Comparison of ENCODE assay signal across 32 cellular contexts in genomic region chr1:78165816-78166215, GRCh38.
"Had no signal": no experiment of that assay in that cellular context is flagged by ENCODE, and none has a peak within 500 bp of the region (broad histone marks: within the 10 kb centered on the region; RNA-seq: fewer than 3 reads in every experiment).

No MANE protein-coding gene starts in this region.

- H3K27me3 ChIP-seq: colonic mucosa, gastroesophageal sphincter, left lung, pancreas, sigmoid colon had no signal

- H3K36me3 ChIP-seq: colonic mucosa, gastroesophageal sphincter, left lung, lower lobe of right lung, pancreas, prostate gland, sigmoid colon, thoracic aorta, WERI-Rb-1 had no signal

- H3K4me1 Mint-ChIP-seq: activated CD4-positive, alpha-beta memory T cell treated with anti-CD3 and anti-CD28 coated beads, Interleukin-2, amount 10 ng/mL, durations not matched to agents 7 days and 5 days; activated naive CD4-positive, alpha-beta T cell treated with anti-CD3 and anti-CD28 coated beads, Interleukin-2, amount 50 U/mL, for 24 hours; immature natural killer cell; naive thymus-derived CD8-positive, alpha-beta T cell; neural crest cell; stimulated activated effector memory CD8-positive, alpha-beta T cell treated with anti-CD3 and anti-CD28 coated beads, Interleukin-12 subunit alpha, Interleukin-12 subunit beta, amount 100 ng/mL, for 72 hours; T-helper 17 cell had no signal

- H3K4me3 ChIP-seq: colonic mucosa, gastroesophageal sphincter, left lung, lower lobe of right lung, pancreas, prostate gland, sigmoid colon, thoracic aorta had no signal

- H3K27ac ChIP-seq: colonic mucosa, gastroesophageal sphincter, left lung, lower lobe of right lung, pancreas, prostate gland, sigmoid colon, thoracic aorta, WERI-Rb-1 had no signal

- DNase-seq: activated CD4-positive, alpha-beta memory T cell treated with anti-CD3 and anti-CD28 coated beads, Interleukin-2, amount 10 ng/mL, durations not matched to agents 7 days and 5 days; activated CD4-positive, alpha-beta T cell treated with anti-CD3 and anti-CD28 coated beads for 48 hours; activated T-cell treated with anti-CD3 and anti-CD28 coated beads, Interleukin-2, amount 50 U/mL, for 48 hours; colonic mucosa; effector CD8-positive, alpha-beta T cell; head of caudate nucleus; hypothalamus; immature natural killer cell; kidney glomerular epithelial cell; left lung; lower lobe of right lung; mesenchymal stem cell; naive thymus-derived CD8-positive, alpha-beta T cell; nucleus accumbens; pancreas; retina; sigmoid colon; small intestine; stimulated activated CD4-positive, alpha-beta T cell treated with anti-CD3 and anti-CD28 coated beads, Interleukin-4, amount 100 ng/mL, for 24 hours; T-helper 17 cell; T1000; trophoblast cell; WERI-Rb-1 had no signal

- H3K36me3 Mint-ChIP-seq: activated naive CD4-positive, alpha-beta T cell treated with anti-CD3 and anti-CD28 coated beads, Interleukin-2, amount 50 U/mL, for 24 hours; immature natural killer cell; naive thymus-derived CD8-positive, alpha-beta T cell; stimulated activated effector memory CD8-positive, alpha-beta T cell treated with anti-CD3 and anti-CD28 coated beads, Interleukin-12 subunit alpha, Interleukin-12 subunit beta, amount 100 ng/mL, for 72 hours had no signal

- H3K4me1 ChIP-seq: colonic mucosa, left lung, lower lobe of right lung, pancreas, prostate gland, sigmoid colon had no signal

- H3K4me3 Mint-ChIP-seq: activated CD4-positive, alpha-beta memory T cell treated with anti-CD3 and anti-CD28 coated beads, Interleukin-2, amount 10 ng/mL, durations not matched to agents 7 days and 5 days; activated naive CD4-positive, alpha-beta T cell treated with anti-CD3 and anti-CD28 coated beads, Interleukin-2, amount 50 U/mL, for 24 hours; immature natural killer cell; naive thymus-derived CD8-positive, alpha-beta T cell; neural crest cell; stimulated activated effector memory CD8-positive, alpha-beta T cell treated with anti-CD3 and anti-CD28 coated beads, Interleukin-12 subunit alpha, Interleukin-12 subunit beta, amount 100 ng/mL, for 72 hours; stimulated activated naive CD8-positive, alpha-beta T cell treated with anti-CD3 and anti-CD28 coated beads, Interleukin-15, Interleukin-2, amounts not matched to agents 100 ng/mL and 50 ng/mL, for 24 hours; T-helper 17 cell had no signal

- H3K27ac Mint-ChIP-seq: activated CD4-positive, alpha-beta memory T cell treated with anti-CD3 and anti-CD28 coated beads, Interleukin-2, amount 10 ng/mL, durations not matched to agents 7 days and 5 days; activated naive CD4-positive, alpha-beta T cell treated with anti-CD3 and anti-CD28 coated beads, Interleukin-2, amount 50 U/mL, for 24 hours; activated T-helper 2 cell treated with anti-CD3 and anti-CD28 coated beads, Interferon-gamma antibody, Interleukin-2, Interleukin-4, amounts not matched to agents 10 μg/mL and 5 μg/mL and 100 μg/mL, durations not matched to agents 14 hours and 24 hours and 36 hours; immature natural killer cell; naive thymus-derived CD8-positive, alpha-beta T cell; stimulated activated effector memory CD8-positive, alpha-beta T cell treated with anti-CD3 and anti-CD28 coated beads, Interleukin-12 subunit alpha, Interleukin-12 subunit beta, amount 100 ng/mL, for 72 hours; stimulated activated naive CD8-positive, alpha-beta T cell treated with anti-CD3 and anti-CD28 coated beads, Interleukin-15, Interleukin-2, amounts not matched to agents 100 ng/mL and 50 ng/mL, for 24 hours; T-helper 17 cell had no signal

- H3K9me3 Mint-ChIP-seq: activated CD4-positive, alpha-beta memory T cell treated with anti-CD3 and anti-CD28 coated beads, Interleukin-2, amount 10 ng/mL, durations not matched to agents 7 days and 5 days; activated naive CD4-positive, alpha-beta T cell treated with anti-CD3 and anti-CD28 coated beads, Interleukin-2, amount 50 U/mL, for 24 hours; activated T-helper 2 cell treated with anti-CD3 and anti-CD28 coated beads, Interferon-gamma antibody, Interleukin-2, Interleukin-4, amounts not matched to agents 10 μg/mL and 5 μg/mL and 100 μg/mL, durations not matched to agents 14 hours and 24 hours and 36 hours; immature natural killer cell; stimulated activated effector memory CD8-positive, alpha-beta T cell treated with anti-CD3 and anti-CD28 coated beads, Interleukin-12 subunit alpha, Interleukin-12 subunit beta, amount 100 ng/mL, for 72 hours; stimulated activated naive CD8-positive, alpha-beta T cell treated with anti-CD3 and anti-CD28 coated beads, Interleukin-15, Interleukin-2, amounts not matched to agents 100 ng/mL and 50 ng/mL, for 24 hours had no signal

- ATAC-seq: activated CD4-positive, CD25-positive, alpha-beta regulatory T cell treated with anti-CD3 and anti-CD28 coated beads, Interleukin-2, amount 50 U/mL, for 24 hours; gastroesophageal sphincter; left lung; lower lobe of right lung; naive thymus-derived CD8-positive, alpha-beta T cell; pancreas; stimulated activated effector memory CD8-positive, alpha-beta T cell treated with anti-CD3 and anti-CD28 coated beads, Interleukin-12 subunit alpha, Interleukin-12 subunit beta, amount 100 ng/mL, for 72 hours; T-helper 17 cell had no signal

- H3K9me3 ChIP-seq: colonic mucosa, gastroesophageal sphincter, left lung, lower lobe of right lung, pancreas, prostate gland, sigmoid colon, thoracic aorta had no signal
